ENCODE assay signal across 7 cellular contexts in the genomic region with DNA sequence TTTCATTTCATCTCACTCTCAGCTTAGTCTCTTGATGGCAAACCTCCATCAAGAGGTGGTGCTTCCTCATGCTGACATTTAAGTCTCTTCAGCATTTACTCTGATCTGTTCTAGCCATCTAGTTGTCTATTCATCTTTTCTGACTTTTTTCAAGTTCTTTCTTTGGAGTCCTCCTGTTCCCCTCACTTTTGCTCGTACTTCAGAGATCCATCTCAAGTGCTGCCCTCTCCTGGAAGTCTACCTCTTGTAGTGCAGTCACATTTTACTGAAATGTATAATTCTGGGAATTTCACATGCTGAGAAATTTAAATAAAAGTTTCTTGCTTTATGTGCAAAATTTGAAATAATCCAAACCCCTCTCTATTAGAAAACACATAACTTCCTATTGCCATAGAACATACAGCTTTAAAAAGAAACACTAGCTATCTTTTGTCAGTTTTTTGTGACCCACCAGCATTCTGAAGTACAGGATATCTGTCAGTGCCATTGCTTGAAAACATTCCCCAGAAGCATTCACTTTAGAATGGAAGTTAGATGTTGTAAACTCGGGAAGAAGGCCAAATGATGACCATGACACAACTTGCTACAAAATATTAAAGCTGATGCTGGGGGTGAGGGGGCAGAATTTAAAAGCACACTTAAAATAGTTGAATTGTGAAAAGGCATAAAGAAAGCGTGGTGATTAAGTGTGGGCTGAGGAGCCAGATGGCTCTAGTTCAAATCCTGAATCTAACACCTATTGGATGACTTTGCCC.
DNase-seq lines count a peak whose midpoint lies in the region; ATAC-seq and TF ChIP-seq lines count a peak whose summit lies in the region.

No MANE protein-coding gene starts in this region.

- H2AFZ ChIP-seq in DND-41 (ENCODE audit: low read depth, low read length), result no peak overlapping the region

- H4K20me1 ChIP-seq in DND-41 (ENCODE audit: insufficient read depth, low read length), result peaks cover 76% of the 10 kb centered on the region

- no peak overlapping the region for H3K9ac ChIP-seq in DND-41 (ENCODE audit: low read depth, low read length)
- no peak overlapping the region for H3K9ac ChIP-seq in adipocyte (ENCODE audit: low read length)

- no peaks in the 10 kb centered on the region for H3K4me1 ChIP-seq in DND-41 (ENCODE audit: insufficient read depth, low read length)
- H3K4me1 ChIP-seq in HAP-1, result no peaks in the 10 kb centered on the region
- H3K4me1 ChIP-seq in adipocyte (ENCODE audit: control insufficient read depth, insufficient read depth, low read length), result peaks cover 27% of the 10 kb centered on the region

- H3K79me2 ChIP-seq in DND-41 (ENCODE audit: insufficient read depth, low read length), result peaks cover 97% of the 10 kb centered on the region

- H3K36me3 ChIP-seq in DND-41 (ENCODE audit: insufficient read depth, low read length) (peaks cover 4% of the 10 kb centered on the region; the same call in 1 of the 2 replicates), HAP-1 (replicated peaks) (no peaks in the 10 kb centered on the region), adipocyte (ENCODE audit: control insufficient read depth, insufficient read depth, low read length, severe bottlenecking) (no peaks in the 10 kb centered on the region)

- H3K27me3 ChIP-seq in DND-41 (ENCODE audit: insufficient read depth, low read length, poor library complexity), result no peaks in the 10 kb centered on the region
- H3K27me3 ChIP-seq in HAP-1 (ENCODE audit: low read depth), result no peaks in the 10 kb centered on the region
- H3K27me3 ChIP-seq in adipocyte (replicated peaks; ENCODE audit: control insufficient read depth, insufficient read depth, low read length), result no peaks in the 10 kb centered on the region

- TF ChIP-seq CTCF in DND-41 (IDR thresholded peaks at IDR 0.05; ENCODE audit: borderline replicate concordance, extremely low read depth, low read length, poor library complexity, severe bottlenecking), result peak; percentile 45

- ATAC-seq in DND-41 (ENCODE audit: insufficient read depth, low read depth) (no peak), HG03159 (IDR thresholded peaks at IDR 0.05; ENCODE audit: unreplicated experiment) (no peak), HG03045 (IDR thresholded peaks at IDR 0.05; ENCODE audit: unreplicated experiment) (no peak)

- DNase-seq in DND-41, result no peak
- DNase-seq in HAP-1 (ENCODE audit: low spot score in 2 of 2), result peak; percentile 29 to 37
- DNase-seq in adipocyte (ENCODE audit: low read depth), result peak; percentile 26
- peak; percentile 12 for DNase-seq in medulla oblongata (ENCODE audit: extremely low spot score)
- DNase-seq in LoVo (ENCODE audit: low spot score), result no peak

- no peak overlapping the region for H3K27ac ChIP-seq in DND-41 (ENCODE audit: low read length)

- in situ Hi-C loops in HAP-1 (cut with MboI; ENCODE audit: low sequenced_read_pairs), result no loop called here

- H3K9me3 ChIP-seq in DND-41 (ENCODE audit: insufficient read depth, low read length, severe bottlenecking) (no peaks in the 10 kb centered on the region), HAP-1 (no peaks in the 10 kb centered on the region), adipocyte (ENCODE audit: control insufficient read depth, low read length) (no peaks in the 10 kb centered on the region)

- H3K4me2 ChIP-seq in DND-41 (ENCODE audit: insufficient read depth, low read length), result no peak overlapping the region

- no peak overlapping the region for H3K4me3 ChIP-seq in DND-41 (ENCODE audit: low read depth in 1 of 2, low read length in 2 of 2)
- no peak overlapping the region for H3K4me3 ChIP-seq in HAP-1
- no peak overlapping the region for H3K4me3 ChIP-seq in adipocyte (ENCODE audit: low read length)

Comparison
In these comparisons a context has a peak if more than half of its experiments do, and no peak if none do; other contexts are left out.
1. DNase-seq: peak in HAP-1 (2 of 2), adipocyte (single experiment) and medulla oblongata (single experiment); none in DND-41 (single experiment) and LoVo (single experiment).